In genomic region chr14:34436960-34437728, GRCh38 we compare ENCODE assay signal across 1 cellular context.
TF ChIP-seq lines count a peak whose summit lies in the region.

No MANE protein-coding gene starts in this region.

TF ChIP-seq in HepG2, 621 proteins besides CTCF, POLR2A, EP300 and RAD21 (continued from another document):
- no peak for TF ChIP-seq SOX6 (IDR thresholded peaks at IDR 0.05)
- TF ChIP-seq SOX6 (CRISPR knock-in tag; IDR thresholded peaks at IDR 0.05) = 0 out of 2 replicates have a peak, but pooled peaks have one; percentile 27
- TF ChIP-seq TFDP2 (CRISPR knock-in tag; IDR thresholded peaks at IDR 0.05) = no peak
- TF ChIP-seq ZNF589 (CRISPR knock-in tag; conservative IDR thresholded peaks at IDR 0.05) = no peak
- TF ChIP-seq NFYC (CRISPR knock-in tag; IDR thresholded peaks at IDR 0.05) = peak; percentile 35; the same call in 1 of the 2 replicates
- TF ChIP-seq ZNF24 (IDR thresholded peaks at IDR 0.05) = no peak
- no peak for TF ChIP-seq ATF4 (CRISPR knock-in tag; IDR thresholded peaks at IDR 0.05)
- TF ChIP-seq ZBTB49 (CRISPR knock-in tag; IDR thresholded peaks at IDR 0.05; ENCODE audit: borderline replicate concordance) = no peak
- TF ChIP-seq RNF219 (CRISPR knock-in tag; IDR thresholded peaks at IDR 0.05) = no peak
- TF ChIP-seq ZXDC (CRISPR knock-in tag; IDR thresholded peaks at IDR 0.05) = no peak
- TF ChIP-seq PAX8 (CRISPR knock-in tag; IDR thresholded peaks at IDR 0.05; ENCODE audit: borderline replicate concordance) = no peak
- TF ChIP-seq ZNF232 (CRISPR knock-in tag; IDR thresholded peaks at IDR 0.05; ENCODE audit: borderline replicate concordance) = no peak
- no peak for TF ChIP-seq BATF2 (CRISPR knock-in tag; IDR thresholded peaks at IDR 0.05)
- TF ChIP-seq YEATS2 (CRISPR knock-in tag; IDR thresholded peaks at IDR 0.05; ENCODE audit: borderline replicate concordance) = peak; percentile 45; the same call in 1 of the 2 replicates
- TF ChIP-seq JUN (CRISPR knock-in tag; IDR thresholded peaks at IDR 0.05) = no peak
- TF ChIP-seq SRSF1 (optimal IDR thresholded peaks at IDR 0.05; ENCODE audit: low read depth, low read length) = no peak
- TF ChIP-seq ZNF644 (CRISPR knock-in tag; IDR thresholded peaks at IDR 0.05; ENCODE audit: low read depth) = peak; percentile 100
- peak; percentile 28; the same call in 1 of the 2 replicates for TF ChIP-seq ZFP1 (CRISPR knock-in tag; IDR thresholded peaks at IDR 0.05)
- TF ChIP-seq TBL1XR1 (IDR thresholded peaks at IDR 0.05; ENCODE audit: borderline replicate concordance, low read length, partially characterized antibody) = no peak
- TF ChIP-seq ATF7 (IDR thresholded peaks at IDR 0.05) = no peak
- TF ChIP-seq ATF7 (CRISPR knock-in tag; IDR thresholded peaks at IDR 0.05) = no peak
- no peak for TF ChIP-seq ZNF274 (CRISPR knock-in tag; IDR thresholded peaks at IDR 0.05)
- TF ChIP-seq POLR2AphosphoS2 (IDR thresholded peaks at IDR 0.05; ENCODE audit: low read depth, low read length) = peak; percentile 79; the same call in 1 of the 2 replicates
- TF ChIP-seq CCDC6 (CRISPR knock-in tag; IDR thresholded peaks at IDR 0.05) = no peak
- TF ChIP-seq SOX13 (IDR thresholded peaks at IDR 0.05) = no peak
- peak in 1 of 2 experiments; percentile 65; a peak in 1 of 4 replicates for TF ChIP-seq SOX13 (CRISPR knock-in tag; conservative IDR thresholded peaks at IDR 0.05 in 1 of 2, IDR thresholded peaks at IDR 0.05 in 1 of 2)
- no peak for TF ChIP-seq DBP (CRISPR knock-in tag; IDR thresholded peaks at IDR 0.05; ENCODE audit: not compliant biosample characterization)
- TF ChIP-seq TOE1 (CRISPR knock-in tag; IDR thresholded peaks at IDR 0.05) = no peak
- no peak for TF ChIP-seq HHEX (CRISPR knock-in tag; IDR thresholded peaks at IDR 0.05)
- no peak for TF ChIP-seq ZNF329 (CRISPR knock-in tag; IDR thresholded peaks at IDR 0.05; ENCODE audit: low read depth)
- no peak for TF ChIP-seq PAF1 (CRISPR knock-in tag; IDR thresholded peaks at IDR 0.05)
- TF ChIP-seq CHCHD3 (CRISPR knock-in tag; IDR thresholded peaks at IDR 0.05) = no peak
- no peak for TF ChIP-seq ZNF367 (CRISPR knock-in tag; IDR thresholded peaks at IDR 0.05; ENCODE audit: borderline replicate concordance)
- TF ChIP-seq HNF1B (CRISPR knock-in tag; IDR thresholded peaks at IDR 0.05) = no peak
- TF ChIP-seq ZNF768 (CRISPR knock-in tag; IDR thresholded peaks at IDR 0.05) = no peak
- no peak for TF ChIP-seq TCF12 (IDR thresholded peaks at IDR 0.05)
- no peak for TF ChIP-seq TCF12 (CRISPR knock-in tag; IDR thresholded peaks at IDR 0.05)
- no peak for TF ChIP-seq HOXA9 (CRISPR knock-in tag; IDR thresholded peaks at IDR 0.05; ENCODE audit: borderline replicate concordance)
- peak; percentile 75; the same call in 1 of the 2 replicates for TF ChIP-seq ZNF792 (CRISPR knock-in tag; IDR thresholded peaks at IDR 0.05)
- no peak for TF ChIP-seq FOXA1 (IDR thresholded peaks at IDR 0.05)
- no peak for TF ChIP-seq FOXA1 (CRISPR knock-in tag; IDR thresholded peaks at IDR 0.05)
- TF ChIP-seq MEF2D (CRISPR knock-in tag; IDR thresholded peaks at IDR 0.05) = 0 out of 2 replicates have a peak, but pooled peaks have one; percentile 17
- TF ChIP-seq ZNF616 (CRISPR knock-in tag; IDR thresholded peaks at IDR 0.05; ENCODE audit: low read depth) = no peak
- TF ChIP-seq ZNF747 (CRISPR knock-in tag; IDR thresholded peaks at IDR 0.05; ENCODE audit: borderline replicate concordance) = no peak
- TF ChIP-seq MEIS2 (CRISPR knock-in tag; IDR thresholded peaks at IDR 0.05) = no peak
- 0 out of 2 replicates have a peak, but pooled peaks have one; percentile 54 for TF ChIP-seq CC2D1A (CRISPR knock-in tag; IDR thresholded peaks at IDR 0.05)
- no peak for TF ChIP-seq TRIM24 (CRISPR knock-in tag; IDR thresholded peaks at IDR 0.05)
- TF ChIP-seq ZNF253 (CRISPR knock-in tag; IDR thresholded peaks at IDR 0.05; ENCODE audit: borderline replicate concordance) = no peak
- no peak for TF ChIP-seq ZNF501 (CRISPR knock-in tag; IDR thresholded peaks at IDR 0.05)
TF ChIP-seq in HepG2: peak in this region for 66.
